Comparison of ENCODE assay signal across 7 cellular contexts in the genomic region with DNA sequence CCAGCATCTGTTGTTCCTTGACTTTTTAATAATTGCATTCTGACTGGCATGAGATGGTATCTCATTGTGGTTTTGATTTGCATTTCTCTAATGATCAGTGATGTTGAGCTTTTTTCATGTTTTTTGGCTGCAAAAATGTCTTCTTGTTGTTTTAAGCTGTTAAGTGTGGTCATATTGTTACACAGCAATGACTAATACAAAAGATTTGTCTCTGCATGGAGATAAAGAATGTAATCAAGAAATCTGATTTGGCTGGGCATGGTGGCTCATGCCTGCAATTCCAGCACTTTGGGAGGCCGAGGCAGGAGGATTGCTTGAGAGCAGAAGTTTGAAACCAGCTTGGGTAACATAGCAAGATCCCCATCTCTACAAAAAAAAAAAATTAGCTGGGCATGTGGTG. TPM values are rescaled to one million over a fixed set of nuclear protein-coding genes. Genes with fewer than 3 reads are reported as not detected.
DNase-seq lines count a peak whose midpoint lies in the region; FAIRE-seq and TF ChIP-seq lines count a peak whose summit lies in the region.
"Not testable (repeated sequence)": the region's sequence is repeated elsewhere in the genome, so short reads cannot be mapped to it uniquely, and the experiment has no call there.

No MANE protein-coding gene starts in this region.

- H3K9me3 ChIP-seq in GM23248 (ENCODE audit: low read depth), result not testable (repeated sequence)

- H3K27ac ChIP-seq in GM23248, result not testable (repeated sequence)

- not testable (repeated sequence) for H2AFZ ChIP-seq in GM23248

- not testable (repeated sequence) for H3K4me2 ChIP-seq in GM23248 (ENCODE audit: unreplicated experiment)

- not testable (repeated sequence) for H3K4me3 ChIP-seq in AG09309 (ENCODE audit: control insufficient read depth, low read depth, low read length); GM23248; bronchial epithelial cell (ENCODE audit: low read depth, low read length); kidney epithelial cell (ENCODE audit: low read depth, low read length)

- H3K4me1 ChIP-seq in GM23248 (ENCODE audit: insufficient read depth), result not testable (repeated sequence)

- not testable (repeated sequence) for H3F3A ChIP-seq in GM23248 (ENCODE audit: insufficient read depth)

- 3 to 14% methylated on average over 1 of the region's 1 CpG for WGBS in GM23248 (ENCODE audit: low coverage in 1 of 2, low lambda C conversion rate in 2 of 2, missing lambda C conversion rate in 2 of 2), 2 experiments

- not testable (repeated sequence) for H3K9ac ChIP-seq in GM23248

- TF ChIP-seq CTCF in AG09309 (IDR thresholded peaks at IDR 0.05; ENCODE audit: control insufficient read depth, insufficient read depth, low read depth, low read length, missing control alignments); bronchial epithelial cell (IDR thresholded peaks at IDR 0.05; ENCODE audit: insufficient read depth, low read length, severe bottlenecking); kidney epithelial cell (IDR thresholded peaks at IDR 0.05; ENCODE audit: insufficient read depth, low read length, poor library complexity, severe bottlenecking): not testable (repeated sequence)

- H3K36me3 ChIP-seq in GM23248 (ENCODE audit: low read depth); bronchial epithelial cell (ENCODE audit: control insufficient read depth, insufficient read depth, low read length); kidney epithelial cell (ENCODE audit: control insufficient read depth, insufficient read depth, low read length): not testable (repeated sequence)

- not testable (repeated sequence) for H4K20me1 ChIP-seq in GM23248 (ENCODE audit: insufficient read depth)

- not testable (repeated sequence) for H3K79me2 ChIP-seq in GM23248 (ENCODE audit: insufficient read depth)

- in situ Hi-C loops in GM23248 (cut with MboI), result not testable (repeated sequence)

- peaks cover 11% of the 10 kb centered on the region for H3K27me3 ChIP-seq in GM23248 (replicated peaks; ENCODE audit: insufficient read depth)
- H3K27me3 ChIP-seq in bronchial epithelial cell (ENCODE audit: control insufficient read depth, insufficient read depth, low read length); kidney epithelial cell (ENCODE audit: control insufficient read depth, insufficient read depth, low read length): not testable (repeated sequence)

- not testable (repeated sequence) for FAIRE-seq in bronchial epithelial cell (lab: Jason Lieb, UNC)

- H3K9me2 ChIP-seq in GM23248 (ENCODE audit: insufficient read depth), result not testable (repeated sequence)

- DNase-seq in AG09309 (ENCODE audit: low read depth), result peak; percentile 57
- peak; percentile 46 for DNase-seq in GM23248
- DNase-seq in NCI-H226, result peak; percentile 14
- DNase-seq in amniotic epithelial cell (ENCODE audit: low read depth), result peak; percentile 63
- DNase-seq in bronchial epithelial cell (ENCODE audit: low read depth), result peak; percentile 46
- peak; percentile 56 for DNase-seq in fibroblast of peridontal ligament (ENCODE audit: extremely low read depth)
- peak; percentile 14 for DNase-seq in kidney epithelial cell (ENCODE audit: low read depth)

RNA-seq across cellular contexts. Expression of a gene that starts 12.1 kb away (rescaled TPM):
- 0.11 and 0.25 TPM in 2 replicates for total RNA-seq in GM23248 (2014; rRNA removed; shearing (Covaris generic))
- 0.08 and 0.20 TPM in 2 replicates for polyA plus RNA-seq in GM23248 (2016; fragmentation: Nextera tagmentation; extraction: Ambion mirVana)
- total RNA-seq in bronchial epithelial cell (4.2 and 4.6 TPM in 2 replicates), kidney epithelial cell (5.8 and 7.6 TPM in 2 replicates)
